ENCODE assay signal across 10 cellular contexts in genomic region chr17:66975614-66976378, GRCh38. TPM values are rescaled to one million over a fixed set of nuclear protein-coding genes. Genes with fewer than 3 reads are reported as not detected.
DNase-seq lines count a peak whose midpoint lies in the region; ATAC-seq and TF ChIP-seq lines count a peak whose summit lies in the region.
"Had no signal": no experiment of that assay in that cellular context is flagged by ENCODE, and none has a peak within 500 bp of the region (broad histone marks: within the 10 kb centered on the region; RNA-seq: fewer than 3 reads in every experiment).

No MANE protein-coding gene starts in this region.

- no peak overlapping the region for H2BK120ac ChIP-seq in neuronal stem cell (ENCODE audit: low read depth, low read length)

- H2AFZ ChIP-seq in Karpas-422 (ENCODE audit: low read length), result no peak overlapping the region
- H2AFZ ChIP-seq in neuronal stem cell (ENCODE audit: low read length), result no peak overlapping the region
- H2AFZ ChIP-seq: parathyroid adenoma had no signal

- no peaks in the 10 kb centered on the region for H3K4me1 ChIP-seq in Karpas-422 (ENCODE audit: low read length)
- H3K4me1 ChIP-seq in neuronal stem cell (ENCODE audit: control insufficient read depth in 2 of 2, insufficient read depth in 1 of 2, low read depth in 1 of 2, low read length in 2 of 2), result peaks cover 2 to 14% of the 10 kb centered on the region in 2 donors
- H3K4me1 ChIP-seq: ascending aorta, parathyroid adenoma had no signal

- H3K27ac Mint-ChIP-seq in activated CD8-positive, alpha-beta memory T cell treated with anti-CD3 and anti-CD28 coated beads, Interleukin-2, amount 10 ng/mL, durations not matched to agents 7 days and 5 days, result no peak overlapping the region

- peak overlapping the region; percentile 3 for H2BK5ac ChIP-seq in neuronal stem cell (ENCODE audit: low read length)

- peak; percentile 15 for TF ChIP-seq CTCF in GM12864 (IDR thresholded peaks at IDR 0.05; ENCODE audit: low read depth, low read length, missing control alignments)

- no peak overlapping the region for H4K91ac ChIP-seq in neuronal stem cell (ENCODE audit: low read depth, low read length, poor library complexity)

- H3K4ac ChIP-seq in neuronal stem cell (ENCODE audit: low read length), result no peak overlapping the region

- H3K9ac ChIP-seq in Karpas-422 (ENCODE audit: low read length) (no peak overlapping the region), neuronal stem cell (ENCODE audit: low read depth, low read length, poor library complexity) (peak overlapping the region; percentile 15)
- H3K9ac ChIP-seq: parathyroid adenoma had no signal

- CTCF ChIA-PET in activated CD8-positive, alpha-beta memory T cell treated with anti-CD3 and anti-CD28 coated beads, Interleukin-2, amount 10 ng/mL, durations not matched to agents 7 days and 5 days (lab: Charles Lee), result no interaction called here

- H3K27ac ChIP-seq in Karpas-422 (ENCODE audit: low read length), result no peak overlapping the region
- no peak overlapping the region for H3K27ac ChIP-seq in neuronal stem cell (replicated peaks; ENCODE audit: low read length)
- H3K27ac ChIP-seq: ascending aorta, parathyroid adenoma had no signal

- H2BK12ac ChIP-seq in neuronal stem cell (ENCODE audit: low read length), result peak overlapping the region; percentile 63

- H3K14ac ChIP-seq in neuronal stem cell (ENCODE audit: low read length), result no peak overlapping the region

- peaks cover 24% of the 10 kb centered on the region for H3K27me3 Mint-ChIP-seq in activated CD8-positive, alpha-beta memory T cell treated with anti-CD3 and anti-CD28 coated beads, Interleukin-2, amount 10 ng/mL, durations not matched to agents 7 days and 5 days

- no peaks in the 10 kb centered on the region for H3K9me2 ChIP-seq in Karpas-422 (replicated peaks; ENCODE audit: insufficient read depth, low read length)

- in situ Hi-C loops in T47D (cut with HindIII; ENCODE audit: low pct_unique_long_range_greater_than_20kb, low sequenced_read_pairs), result no loop called here

- no peak overlapping the region for H3K4me3 ChIP-seq in GM12864 (ENCODE audit: low read depth, low read length)
- no peak overlapping the region for H3K4me3 ChIP-seq in Karpas-422 (ENCODE audit: low read length)
- H3K4me3 ChIP-seq in neuronal stem cell (ENCODE audit: low read length in 2 of 2), result no peak overlapping the region
- H3K4me3 ChIP-seq: ascending aorta had no signal

- H3K4me3 Mint-ChIP-seq in activated CD8-positive, alpha-beta memory T cell treated with anti-CD3 and anti-CD28 coated beads, Interleukin-2, amount 10 ng/mL, durations not matched to agents 7 days and 5 days, result no peak overlapping the region

- DNase-seq in GM12864 (ENCODE audit: low read depth), result no peak
- peak; percentile 69 for DNase-seq in Karpas-422
- DNase-seq in T47D (ENCODE audit: low read depth in 1 of 2, low spot score in 1 of 2), result peak; percentile 76
- DNase-seq in neuronal stem cell (ENCODE audit: low spot score), result no peak
- no peak for DNase-seq in activated CD8-positive, alpha-beta memory T cell treated with anti-CD3 and anti-CD28 coated beads, Interleukin-2, amount 10 ng/mL, durations not matched to agents 7 days and 5 days
- DNase-seq: activated CD4-positive, CD25-positive, alpha-beta regulatory T cell treated with anti-CD3 and anti-CD28 coated beads, Interleukin-2, amount 50 U/mL, for 72 hours had no signal

- 100% methylated on average over 1 of the region's 14 CpGs; no CpG with 5 or more reads in 1 of the 2 donors for WGBS in neuronal stem cell (ENCODE audit: extremely low coverage in 2 of 2, insufficient read length in 2 of 2, insufficient replicate concordance in 1 of 2), 2 donors

- no peaks in the 10 kb centered on the region for H3K9me3 Mint-ChIP-seq in activated CD8-positive, alpha-beta memory T cell treated with anti-CD3 and anti-CD28 coated beads, Interleukin-2, amount 10 ng/mL, durations not matched to agents 7 days and 5 days (ENCODE audit: low read depth)

- H3K18ac ChIP-seq in neuronal stem cell (ENCODE audit: low read length), result no peak overlapping the region

- H4K8ac ChIP-seq in neuronal stem cell (ENCODE audit: low read depth, low read length), result peak overlapping the region; percentile 70

- peak overlapping the region; percentile 24 for H2AK5ac ChIP-seq in neuronal stem cell (ENCODE audit: low read depth, low read length)

- H3K79me2 ChIP-seq in Karpas-422 (ENCODE audit: low read length), result no peaks in the 10 kb centered on the region
- H3K79me2 ChIP-seq: parathyroid adenoma had no signal

- no peaks in the 10 kb centered on the region for H3K4me1 Mint-ChIP-seq in activated CD8-positive, alpha-beta memory T cell treated with anti-CD3 and anti-CD28 coated beads, Interleukin-2, amount 10 ng/mL, durations not matched to agents 7 days and 5 days

- H3K79me1 ChIP-seq in neuronal stem cell (ENCODE audit: low read depth, low read length), result no peaks in the 10 kb centered on the region

- no peaks in the 10 kb centered on the region for H3K36me3 ChIP-seq in Karpas-422 (ENCODE audit: insufficient read depth, low read length)
- H3K36me3 ChIP-seq in neuronal stem cell (replicated peaks in 1 of 2; ENCODE audit: control insufficient read depth in 2 of 2, insufficient read depth in 2 of 2, low read length in 2 of 2), result peaks cover 0 to 11% of the 10 kb centered on the region in 2 donors
- H3K36me3 ChIP-seq: ascending aorta had no signal

- peak overlapping the region; percentile 69 for H2BK15ac ChIP-seq in neuronal stem cell (ENCODE audit: low read length)

- H3K9me3 ChIP-seq in Karpas-422 (ENCODE audit: low read length) (no peaks in the 10 kb centered on the region), neuronal stem cell (replicated peaks in 1 of 2; ENCODE audit: control insufficient read depth in 2 of 2, insufficient read depth in 1 of 2, low read depth in 1 of 2, low read length in 2 of 2) (peaks cover 0 to 9% of the 10 kb centered on the region in 2 donors)
- H3K9me3 ChIP-seq: ascending aorta had no signal

- no peaks in the 10 kb centered on the region for H4K20me1 ChIP-seq in Karpas-422 (ENCODE audit: insufficient read depth, low read depth, low read length)

- H3K27me3 ChIP-seq in Karpas-422 (ENCODE audit: low read length), result no peaks in the 10 kb centered on the region
- no peaks in the 10 kb centered on the region for H3K27me3 ChIP-seq in neuronal stem cell (ENCODE audit: control insufficient read depth in 3 of 3, insufficient read depth in 3 of 3, low read depth in 1 of 3, low read length in 3 of 3)
- H3K27me3 ChIP-seq: ascending aorta had no signal

- H3K4me2 ChIP-seq in Karpas-422 (ENCODE audit: low read depth, low read length, poor library complexity, severe bottlenecking), result no peak overlapping the region
- H3K4me2 ChIP-seq in neuronal stem cell (ENCODE audit: insufficient read depth, low read length, poor library complexity, severe bottlenecking), result no peak overlapping the region

- no peaks in the 10 kb centered on the region for H3K36me3 Mint-ChIP-seq in activated CD8-positive, alpha-beta memory T cell treated with anti-CD3 and anti-CD28 coated beads, Interleukin-2, amount 10 ng/mL, durations not matched to agents 7 days and 5 days

- no peak overlapping the region for H3K23ac ChIP-seq in neuronal stem cell (ENCODE audit: low read depth, low read length, poor library complexity)

- ATAC-seq in GM18858 (IDR thresholded peaks at IDR 0.05; ENCODE audit: unreplicated experiment) (no peak), HG02981 (IDR thresholded peaks at IDR 0.05; ENCODE audit: unreplicated experiment) (no peak)
- ATAC-seq in activated CD8-positive, alpha-beta memory T cell treated with anti-CD3 and anti-CD28 coated beads, Interleukin-2, amount 10 ng/mL, durations not matched to agents 7 days and 5 days, result no peak

RNA-seq across cellular contexts. Expression of gene CACNG4, which starts 11.3 kb away (rescaled TPM):
- total RNA-seq in Karpas-422 (2014; rRNA removed; shearing (Covaris generic); ENCODE audit: low replicate concordance), result not detected in 2 replicates
- 8.3 TPM for polyA plus RNA-seq in neuronal stem cell (2013, experiment 1 of 2)
- polyA plus RNA-seq in neuronal stem cell (2013, experiment 2 of 2), result 8.6 TPM
- total RNA-seq in activated CD8-positive, alpha-beta memory T cell treated with anti-CD3 and anti-CD28 coated beads, Interleukin-2, amount 10 ng/mL, durations not matched to agents 7 days and 5 days, result not detected
- total RNA-seq: ascending aorta had no signal

Comparison
In these comparisons a context has a peak if more than half of its experiments do, and no peak if none do; other contexts are left out.
1. DNase-seq: peak in Karpas-422 (single experiment) and T47D (2 of 2); none in GM12864 (single experiment), neuronal stem cell (single experiment) and activated CD8-positive, alpha-beta memory T cell treated with anti-CD3 and anti-CD28 coated beads, Interleukin-2, amount 10 ng/mL, durations not matched to agents 7 days and 5 days (single experiment).